Comparison of ENCODE assay signal across 8 cellular contexts in genomic region chr20:62805711-62806382, GRCh38. TPM values are rescaled to one million over a fixed set of nuclear protein-coding genes. Genes with fewer than 3 reads are reported as not detected.
A peak's percentile ranks its signal among the peaks of the same experiment; 100 is the strongest.
DNase-seq lines count a peak whose midpoint lies in the region; ATAC-seq, FAIRE-seq and TF ChIP-seq lines count a peak whose summit lies in the region.

No MANE protein-coding gene starts in this region.

- ATAC-seq in K562: peak; percentile 14
- ATAC-seq in left lobe of liver: peak; percentile 74
- no peak for ATAC-seq in HG02884 (IDR thresholded peaks at IDR 0.05; ENCODE audit: unreplicated experiment)

- H3K36me3 Mint-ChIP-seq in activated naive CD4-positive, alpha-beta T cell treated with anti-CD3 and anti-CD28 coated beads, Interleukin-2, amount 50 U/mL, for 24 hours: peaks cover 2% of the 10 kb centered on the region

- peak overlapping the region; percentile 71 for H3K4me2 ChIP-seq in K562 (ENCODE audit: insufficient read depth, low read length)

- peak overlapping the region; percentile 41 for H3K27ac Mint-ChIP-seq in activated naive CD4-positive, alpha-beta T cell treated with anti-CD3 and anti-CD28 coated beads, Interleukin-2, amount 50 U/mL, for 24 hours

- TF ChIP-seq CTCF in K562 (IDR thresholded peaks at IDR 0.05 in 2 of 3, conservative IDR thresholded peaks at IDR 0.05 in 1 of 3; ENCODE audit: insufficient read depth in 2 of 3, low read depth in 1 of 3, low read length in 3 of 3) (no peak), tibial artery (IDR thresholded peaks at IDR 0.05) (no peak)

- no peaks in the 10 kb centered on the region for H3K27me3 Mint-ChIP-seq in activated naive CD4-positive, alpha-beta T cell treated with anti-CD3 and anti-CD28 coated beads, Interleukin-2, amount 50 U/mL, for 24 hours

- 35% methylated on average over 25 of the region's 25 CpGs for WGBS in K562 (ENCODE audit: insufficient coverage, low coverage, missing lambda C conversion rate)

- H3K4me1 ChIP-seq in K562 (replicated peaks in 1 of 2; ENCODE audit: control insufficient read depth in 2 of 2, insufficient read depth in 2 of 2, low read length in 2 of 2) (peaks cover 11 to 59% of the 10 kb centered on the region in 2 experiments), tibial artery (peaks cover 0 to 54% (median 26%) of the 10 kb centered on the region in 4 donors)

- H3K27ac ChIP-seq in K562 (ENCODE audit: extremely low read depth, low read depth, low read length) (peak overlapping the region; percentile 84; the same call in 2 of the 3 replicates), tibial artery (peak overlapping the region; percentile 77 to 85)

- no peaks in the 10 kb centered on the region for H3K9me1 ChIP-seq in K562 (ENCODE audit: control insufficient read depth, insufficient read depth, low read length)

- DNase-seq in activated naive CD4-positive, alpha-beta T cell treated with anti-CD3 and anti-CD28 coated beads, Interleukin-2, amount 50 U/mL, for 16 hours: no peak
- DNase-seq in K562 (ENCODE audit: extremely low read depth in 1 of 4, low spot score in 3 of 4) (peak in 2 of 4 experiments; percentile 37 to 50), left lobe of liver (ENCODE audit: low spot score) (peak; percentile 91), tibial artery (peak in 1 of 2 donors; percentile 72), NCI-H1092 treated with DMSO at 0.1 percent for 48 hours (lab: John Stamatoyannopoulos, UW) (no peak), pons (ENCODE audit: low spot score) (no peak)

- H3K4me3 Mint-ChIP-seq in activated naive CD4-positive, alpha-beta T cell treated with anti-CD3 and anti-CD28 coated beads, Interleukin-2, amount 50 U/mL, for 24 hours: peak overlapping the region; percentile 88

- TF ChIP-seq RAD21 in K562 (CRISPR knock-in tag; conservative IDR thresholded peaks at IDR 0.05 in 1 of 2, IDR thresholded peaks at IDR 0.05 in 1 of 2): no peak

- no peak overlapping the region for H2AFZ ChIP-seq in K562 (ENCODE audit: low read depth, low read length)

- no peaks in the 10 kb centered on the region for H3K27me3 ChIP-seq in K562 (ENCODE audit: control insufficient read depth in 2 of 2, insufficient read depth in 2 of 2, low read length in 2 of 2)
- no peaks in the 10 kb centered on the region for H3K27me3 ChIP-seq in tibial artery

- no peak for TF ChIP-seq EP300 in K562 (IDR thresholded peaks at IDR 0.05; ENCODE audit: low read length)

- peaks cover 4% of the 10 kb centered on the region for H4K20me1 ChIP-seq in K562 (replicated peaks; ENCODE audit: control insufficient read depth, insufficient read depth, low read length)

- in situ Hi-C loops in K562 (cut with MboI): loop anchor here (10.0 kb wide), 1 partner anchor 311 kb away; no protein-coding TSS in a partner anchor

- peaks cover 23% of the 10 kb centered on the region for H3K4me1 Mint-ChIP-seq in activated naive CD4-positive, alpha-beta T cell treated with anti-CD3 and anti-CD28 coated beads, Interleukin-2, amount 50 U/mL, for 24 hours

- H3K36me3 ChIP-seq in K562 (ENCODE audit: control insufficient read depth, insufficient read depth, low read length) (peaks cover 47% of the 10 kb centered on the region; the same call in 2 of the 3 replicates), tibial artery (peaks cover 32 to 49% (median 47%) of the 10 kb centered on the region in 3 donors)

- H3K9me3 ChIP-seq in K562 (replicated peaks; ENCODE audit: control insufficient read depth, insufficient read depth, low read depth, low read length): no peaks in the 10 kb centered on the region
- H3K9me3 ChIP-seq in tibial artery: no peaks in the 10 kb centered on the region

- H3K79me2 ChIP-seq in K562 (ENCODE audit: control insufficient read depth, insufficient read depth, low read length): peaks cover 25% of the 10 kb centered on the region

- peak overlapping the region; percentile 81 to 98; a peak in 3 of 4 replicates for H3K9ac ChIP-seq in K562 (ENCODE audit: insufficient read depth in 1 of 2, low read depth in 2 of 2, low read length in 2 of 2)

- no TSS peak for BruUV-seq in K562 (replicated peaks; lab: Mats Ljungman, UMichigan)

- CTCF ChIA-PET in K562 (lab: Yijun Ruan, JAX; ENCODE audit: low intra/inter-chr PET ratio): interaction anchor here (0.7 to 0.9 kb wide), 2 partner anchors 10 to 305 kb away, joined by 4 read pairs; no protein-coding TSS in a partner anchor

- TF ChIP-seq POLR2A in K562 (conservative IDR thresholded peaks at IDR 0.05): no peak

- intact Hi-C loops in K562 (cut with micrococcal nuclease) (loop anchor here (5.0 kb wide), 2 partner anchors 139 to 184 kb away; no protein-coding TSS in a partner anchor), tibial artery (cut with DNase I; ENCODE audit: low total_unique reads) (loop anchor here (5.0 to 10.0 kb wide), 2 partner anchors 59 to 139 kb away; partner anchors contain the start of gene TCFL5)

- H3K4me3 ChIP-seq in K562: peak overlapping the region; percentile 93
- peak overlapping the region; percentile 84 to 92 for H3K4me3 ChIP-seq in tibial artery

- POLR2A ChIA-PET in K562 (lab: Yijun Ruan, JAX): no interaction called here

- no peaks in the 10 kb centered on the region for H3K9me3 Mint-ChIP-seq in activated naive CD4-positive, alpha-beta T cell treated with anti-CD3 and anti-CD28 coated beads, Interleukin-2, amount 50 U/mL, for 24 hours

- FAIRE-seq in K562 (lab: Jason Lieb, UNC): peak; percentile 57

RNA-seq across cellular contexts. Expression of gene OGFR, which starts 1.2 kb away (rescaled TPM):
- total RNA-seq in K562 (2011; cell fraction: chromatin; rRNA removed; ENCODE audit: low replicate concordance): 16.5 and 43.5 TPM in 2 replicates
- 33.8 and 38.4 TPM in 2 replicates for total RNA-seq in K562 (2011; cell fraction: nucleolus; rRNA removed)
- 22.4 and 24.6 TPM in 2 replicates for total RNA-seq in K562 (2011; cell fraction: nucleoplasm; rRNA removed)
- total RNA-seq in K562 (2014; rRNA removed) (56.3 and 56.5 TPM in 2 replicates), K562 (2014; rRNA removed; fragmentation: Illumina TruSeq; extraction: Trizol) (8.9 and 10.3 TPM in 2 replicates), K562 (2015; rRNA removed; fragmentation: Illumina TruSeq; extraction: Trizol) (17.5 and 18.7 TPM in 2 replicates), K562 (2021) (33.1 and 36.5 TPM in 2 replicates), left lobe of liver (49.5 TPM)
- polyA plus RNA-seq in K562 (2011; rRNA removed) (23.3 and 25.4 TPM in 2 replicates), K562 (2014; fragmentation: Illumina TruSeq; extraction: Trizol) (16.6 and 22.0 TPM in 2 replicates), K562 (2014; fragmentation: Nextera tagmentation; extraction: Ambion mirVana) (under 1 TPM; 0.39 TPM), K562 (2014; rRNA removed) (34.2 and 36.7 TPM in 2 replicates)
- polyA plus RNA-seq in K562 (2011; cell fraction: cytosol; rRNA removed): 15.8 and 36.7 TPM in 2 replicates
- 32.3 and 48.8 TPM in 2 replicates for polyA plus RNA-seq in K562 (2011; cell fraction: nucleus; rRNA removed)
- 21.1 and 26.0 TPM in 2 replicates for polyA plus RNA-seq in K562 (2012)
- 17.7 and 23.1 TPM in 2 replicates for polyA minus RNA-seq in K562 (2011; rRNA and poly(A)+ RNA removed)
- polyA minus RNA-seq in K562 (2011; cell fraction: cytosol; rRNA and poly(A)+ RNA removed): 19.9 and 22.3 TPM in 2 replicates
- polyA minus RNA-seq in K562 (2011; cell fraction: nucleus; rRNA and poly(A)+ RNA removed): 8.8 and 9.7 TPM in 2 replicates

RNA-seq across cellular contexts. Expression of gene MRGBP, which starts 9.6 kb away (rescaled TPM):
- total RNA-seq in K562 (2011; cell fraction: chromatin; rRNA removed; ENCODE audit: low replicate concordance): 11.0 and 21.6 TPM in 2 replicates
- 16.4 and 17.2 TPM in 2 replicates for total RNA-seq in K562 (2011; cell fraction: nucleolus; rRNA removed)
- total RNA-seq in K562 (2011; cell fraction: nucleoplasm; rRNA removed): 12.8 and 15.0 TPM in 2 replicates
- 31.3 and 37.0 TPM in 2 replicates for total RNA-seq in K562 (2014; rRNA removed)
- total RNA-seq in K562 (2014; rRNA removed; fragmentation: Illumina TruSeq; extraction: Trizol): 18.1 TPM in 2 replicates
- 25.2 and 25.7 TPM in 2 replicates for total RNA-seq in K562 (2015; rRNA removed; fragmentation: Illumina TruSeq; extraction: Trizol)
- 25.1 and 26.1 TPM in 2 replicates for total RNA-seq in K562 (2021)
- polyA plus RNA-seq in K562 (2011; rRNA removed): 18.7 and 20.7 TPM in 2 replicates
- polyA plus RNA-seq in K562 (2011; cell fraction: cytosol; rRNA removed): 20.8 and 28.5 TPM in 2 replicates
- 27.0 and 39.1 TPM in 2 replicates for polyA plus RNA-seq in K562 (2011; cell fraction: nucleus; rRNA removed)
- polyA plus RNA-seq in K562 (2012): 14.8 and 21.7 TPM in 2 replicates
- 18.4 and 21.0 TPM in 2 replicates for polyA plus RNA-seq in K562 (2014; fragmentation: Illumina TruSeq; extraction: Trizol)
- 1 to 10 TPM; 1.9 to 2.8 TPM for polyA plus RNA-seq in K562 (2014; fragmentation: Nextera tagmentation; extraction: Ambion mirVana)
- 26.3 and 26.7 TPM in 2 replicates for polyA plus RNA-seq in K562 (2014; rRNA removed)
- polyA minus RNA-seq in K562 (2011; rRNA and poly(A)+ RNA removed): 12.7 and 15.7 TPM in 2 replicates
- polyA minus RNA-seq in K562 (2011; cell fraction: cytosol; rRNA and poly(A)+ RNA removed): 9.6 and 11.5 TPM in 2 replicates
- 9.4 and 12.2 TPM in 2 replicates for polyA minus RNA-seq in K562 (2011; cell fraction: nucleus; rRNA and poly(A)+ RNA removed)
- 5.5 TPM for total RNA-seq in left lobe of liver

RNA-seq across cellular contexts. Expression of gene COL9A3, which starts 11.0 kb away (rescaled TPM):
- total RNA-seq in K562 (2011; cell fraction: chromatin; rRNA removed; ENCODE audit: low replicate concordance): 2.5 and 7.3 TPM in 2 replicates
- 4.0 and 4.9 TPM in 2 replicates for total RNA-seq in K562 (2011; cell fraction: nucleolus; rRNA removed)
- total RNA-seq in K562 (2011; cell fraction: nucleoplasm; rRNA removed): 2.8 and 4.0 TPM in 2 replicates
- 0.77 and 1.9 TPM in 2 replicates for total RNA-seq in K562 (2014; rRNA removed)
- total RNA-seq in K562 (2014; rRNA removed; fragmentation: Illumina TruSeq; extraction: Trizol): 0.18 and 0.51 TPM in 2 replicates
- total RNA-seq in K562 (2015; rRNA removed; fragmentation: Illumina TruSeq; extraction: Trizol): 0.98 and 1.4 TPM in 2 replicates
- total RNA-seq in K562 (2021): 1.3 and 1.7 TPM in 2 replicates
- polyA plus RNA-seq in K562 (2011; rRNA removed): 1.3 and 2.5 TPM in 2 replicates
- polyA plus RNA-seq in K562 (2011; cell fraction: cytosol; rRNA removed): 1.7 and 1.9 TPM in 2 replicates
- 12.1 and 20.8 TPM in 2 replicates for polyA plus RNA-seq in K562 (2011; cell fraction: nucleus; rRNA removed)
- polyA plus RNA-seq in K562 (2012): 2.0 and 3.0 TPM in 2 replicates
- 0.48 and 0.76 TPM in 2 replicates for polyA plus RNA-seq in K562 (2014; fragmentation: Illumina TruSeq; extraction: Trizol)
- under 1 TPM in 1 of 2 experiments, not detected in 1; 0.14 TPM for polyA plus RNA-seq in K562 (2014; fragmentation: Nextera tagmentation; extraction: Ambion mirVana)
- 3.0 and 3.6 TPM in 2 replicates for polyA plus RNA-seq in K562 (2014; rRNA removed)
- polyA minus RNA-seq in K562 (2011; rRNA and poly(A)+ RNA removed): 0.35 and 0.87 TPM in 2 replicates
- polyA minus RNA-seq in K562 (2011; cell fraction: cytosol; rRNA and poly(A)+ RNA removed): 1.3 TPM in 1 of 2 replicates, not detected in the other
- polyA minus RNA-seq in K562 (2011; cell fraction: nucleus; rRNA and poly(A)+ RNA removed): 1.2 and 2.3 TPM in 2 replicates
- total RNA-seq in left lobe of liver: 4.0 TPM

RNA-seq across cellular contexts. Expression of gene TCFL5, which starts 55.8 kb away (rescaled TPM):
- 13.1 and 14.9 TPM in 2 replicates for total RNA-seq in K562 (2011; cell fraction: chromatin; rRNA removed; ENCODE audit: low replicate concordance)
- total RNA-seq in K562 (2011; cell fraction: nucleolus; rRNA removed): 7.5 and 9.5 TPM in 2 replicates
- 8.6 and 8.8 TPM in 2 replicates for total RNA-seq in K562 (2011; cell fraction: nucleoplasm; rRNA removed)
- total RNA-seq in K562 (2014; rRNA removed) (11.1 and 11.2 TPM in 2 replicates), K562 (2014; rRNA removed; fragmentation: Illumina TruSeq; extraction: Trizol) (7.4 and 7.9 TPM in 2 replicates), K562 (2015; rRNA removed; fragmentation: Illumina TruSeq; extraction: Trizol) (9.2 and 10.2 TPM in 2 replicates), K562 (2021) (11.1 and 12.6 TPM in 2 replicates), left lobe of liver (6.2 TPM)
- polyA plus RNA-seq in K562 (2011; rRNA removed) (8.5 and 12.2 TPM in 2 replicates), K562 (2014; fragmentation: Illumina TruSeq; extraction: Trizol) (5.9 and 7.9 TPM in 2 replicates), K562 (2014; fragmentation: Nextera tagmentation; extraction: Ambion mirVana) (1 to 10 TPM in 1 of 2 experiments, under 1 TPM in 1; 1.00 to 1.1 TPM), K562 (2014; rRNA removed) (9.1 and 10.5 TPM in 2 replicates)
- 4.3 and 4.4 TPM in 2 replicates for polyA plus RNA-seq in K562 (2011; cell fraction: cytosol; rRNA removed)
- polyA plus RNA-seq in K562 (2011; cell fraction: nucleus; rRNA removed): 8.0 and 8.3 TPM in 2 replicates
- polyA plus RNA-seq in K562 (2012): 6.7 and 8.1 TPM in 2 replicates
- 6.6 and 6.8 TPM in 2 replicates for polyA minus RNA-seq in K562 (2011; rRNA and poly(A)+ RNA removed)
- 3.8 and 6.5 TPM in 2 replicates for polyA minus RNA-seq in K562 (2011; cell fraction: cytosol; rRNA and poly(A)+ RNA removed)
- polyA minus RNA-seq in K562 (2011; cell fraction: nucleus; rRNA and poly(A)+ RNA removed): 1.9 and 3.9 TPM in 2 replicates
